Comparison of ENCODE assay signal across 8 cellular contexts in genomic region chr17:7673239-7673638, GRCh38. TPM values are rescaled to one million over a fixed set of nuclear protein-coding genes. Genes with fewer than 3 reads are reported as not detected.
DNase-seq lines count a peak whose midpoint lies in the region; ATAC-seq, FAIRE-seq and TF ChIP-seq lines count a peak whose summit lies in the region.
"Had no signal": no experiment of that assay in that cellular context is flagged by ENCODE, and none has a peak within 500 bp of the region (broad histone marks: within the 10 kb centered on the region; RNA-seq: fewer than 3 reads in every experiment).

No MANE protein-coding gene starts in this region.

- CTCF ChIA-PET in K562 (lab: Yijun Ruan, JAX; ENCODE audit: low intra/inter-chr PET ratio): interaction anchor here (1.0 kb wide), 1 partner anchor 39 kb away, joined by 4 read pairs; no protein-coding TSS in a partner anchor

- no peak for ATAC-seq in K562
- ATAC-seq in HG02678 (IDR thresholded peaks at IDR 0.05; ENCODE audit: unreplicated experiment): no peak

- no peak overlapping the region for H2AFZ ChIP-seq in K562 (ENCODE audit: low read depth, low read length)

- 95% methylated on average over 2 of the region's 2 CpGs for WGBS in K562 (ENCODE audit: insufficient coverage, low coverage, missing lambda C conversion rate)
- WGBS in small intestine, 3 donors: 85 to 93% (median 91%) methylated on average over 2 of the region's 2 CpGs

- TF ChIP-seq CTCF in GM12872 (IDR thresholded peaks at IDR 0.05; ENCODE audit: insufficient read depth, low read depth, low read length): peak; percentile 59
- TF ChIP-seq CTCF in NB4 (IDR thresholded peaks at IDR 0.05; ENCODE audit: low read depth, low read length): peak; percentile 50
- peak; percentile 53 to 59 (median 57) for TF ChIP-seq CTCF in K562 (IDR thresholded peaks at IDR 0.05 in 2 of 3, conservative IDR thresholded peaks at IDR 0.05 in 1 of 3; ENCODE audit: insufficient read depth in 2 of 3, low read depth in 1 of 3, low read length in 3 of 3)

- H3K27ac ChIP-seq in K562 (ENCODE audit: extremely low read depth, low read depth, low read length): no peak overlapping the region
- no peak overlapping the region for H3K27ac ChIP-seq in small intestine (ENCODE audit: low read depth in 1 of 2, low read length in 1 of 2)

- in situ Hi-C loops in K562 (cut with MboI): no loop called here

- FAIRE-seq in K562 (lab: Jason Lieb, UNC) (peak; percentile 56), small intestine (lab: Jason Lieb, UNC) (no peak)
- FAIRE-seq: islet of Langerhans had no signal

- peak; percentile 52 for DNase-seq in NB4 (ENCODE audit: low read depth)
- peak in 3 of 4 experiments; percentile 29 to 47 (median 36) for DNase-seq in K562 (ENCODE audit: extremely low read depth in 1 of 4, low spot score in 3 of 4)
- peak; percentile 65 for DNase-seq in small intestine
- DNase-seq in kidney glomerular epithelial cell (lab: John Stamatoyannopoulos, UW): no peak
- no peak for DNase-seq in NCI-H524 (lab: John Stamatoyannopoulos, UW)

- no peak for TF ChIP-seq EP300 in K562 (IDR thresholded peaks at IDR 0.05; ENCODE audit: low read length)

- TF ChIP-seq POLR2A in NB4 (IDR thresholded peaks at IDR 0.05; ENCODE audit: extremely low read depth, insufficient read length): no peak
- TF ChIP-seq POLR2A in K562 (conservative IDR thresholded peaks at IDR 0.05): no peak

- intact Hi-C loops in K562 (cut with micrococcal nuclease): no loop called here

- no peaks in the 10 kb centered on the region for H3K9me1 ChIP-seq in K562 (ENCODE audit: control insufficient read depth, insufficient read depth, low read length)

- POLR2A ChIA-PET in K562 (lab: Yijun Ruan, JAX): interaction anchor here (0.6 to 9.2 kb wide), 6 partner anchors 13 to 181 kb away, joined by 3 to 66 read pairs (median 4); partner anchors contain the start of genes ATP1B2, SAT2, TP53 and WRAP53

- no peaks in the 10 kb centered on the region for H4K20me1 ChIP-seq in K562 (replicated peaks; ENCODE audit: control insufficient read depth, insufficient read depth, low read length)

- H3K79me2 ChIP-seq in K562 (ENCODE audit: control insufficient read depth, insufficient read depth, low read length): no peaks in the 10 kb centered on the region

- no peak overlapping the region for H3K4me3 ChIP-seq in NB4 (ENCODE audit: low read depth, low read length)
- H3K4me3 ChIP-seq in K562: no peak overlapping the region
- H3K4me3 ChIP-seq in small intestine (ENCODE audit: low read depth in 1 of 2, low read length in 2 of 2): no peak overlapping the region

- no peak overlapping the region for H3K4me2 ChIP-seq in K562 (ENCODE audit: insufficient read depth, low read length)

- peak; percentile 13 to 48; a peak in 2 of 4 replicates for TF ChIP-seq RAD21 in K562 (CRISPR knock-in tag; conservative IDR thresholded peaks at IDR 0.05 in 1 of 2, IDR thresholded peaks at IDR 0.05 in 1 of 2)

- no peaks in the 10 kb centered on the region for H3K27me3 ChIP-seq in K562 (ENCODE audit: control insufficient read depth in 2 of 2, insufficient read depth in 2 of 2, low read length in 2 of 2)
- no peaks in the 10 kb centered on the region for H3K27me3 ChIP-seq in small intestine (ENCODE audit: control insufficient read depth in 2 of 2, insufficient read depth in 2 of 2, low read length in 2 of 2)

- H3K36me3 ChIP-seq in K562 (ENCODE audit: control insufficient read depth, insufficient read depth, low read length) (peaks cover 41% of the 10 kb centered on the region), small intestine (ENCODE audit: control insufficient read depth in 2 of 2, insufficient read depth in 2 of 2, low read length in 2 of 2) (peaks cover 18 to 25% of the 10 kb centered on the region in 2 donors)

- H3K9me3 ChIP-seq in K562 (replicated peaks; ENCODE audit: control insufficient read depth, insufficient read depth, low read depth, low read length): peaks cover 3% of the 10 kb centered on the region
- peaks cover 2% of the 10 kb centered on the region for H3K9me3 ChIP-seq in small intestine (ENCODE audit: control insufficient read depth, low read depth)

- H3K4me1 ChIP-seq in K562 (replicated peaks in 1 of 2; ENCODE audit: control insufficient read depth in 2 of 2, insufficient read depth in 2 of 2, low read length in 2 of 2) (no peaks in the 10 kb centered on the region), small intestine (ENCODE audit: control insufficient read depth in 2 of 2, insufficient read depth in 1 of 2, low read depth in 1 of 2, low read length in 1 of 2) (no peaks in the 10 kb centered on the region)

- no TSS peak for BruUV-seq in K562 (replicated peaks; lab: Mats Ljungman, UMichigan)

- H3K9ac ChIP-seq in K562 (ENCODE audit: insufficient read depth in 1 of 2, low read depth in 2 of 2, low read length in 2 of 2): no peak overlapping the region

RNA-seq across cellular contexts. Expression of gene TP53, which starts 14.1 kb away (rescaled TPM):
- 51.9 and 81.8 TPM in 2 replicates for total RNA-seq in K562 (2011; cell fraction: chromatin; rRNA removed; ENCODE audit: low replicate concordance)
- total RNA-seq in K562 (2011; cell fraction: nucleolus; rRNA removed): 41.2 and 53.7 TPM in 2 replicates
- total RNA-seq in K562 (2011; cell fraction: nucleoplasm; rRNA removed): 66.0 and 80.9 TPM in 2 replicates
- 4.6 and 6.6 TPM in 2 replicates for total RNA-seq in K562 (2014; rRNA removed)
- total RNA-seq in K562 (2014; rRNA removed; fragmentation: Illumina TruSeq; extraction: Trizol): 5.3 and 6.2 TPM in 2 replicates
- total RNA-seq in K562 (2015; rRNA removed; fragmentation: Illumina TruSeq; extraction: Trizol): 6.8 and 7.1 TPM in 2 replicates
- 10.6 and 11.0 TPM in 2 replicates for total RNA-seq in K562 (2021)
- 14.0 and 18.7 TPM in 2 replicates for polyA plus RNA-seq in K562 (2011; rRNA removed)
- polyA plus RNA-seq in K562 (2011; cell fraction: cytosol; rRNA removed): 15.6 and 16.9 TPM in 2 replicates
- 33.1 and 41.0 TPM in 2 replicates for polyA plus RNA-seq in K562 (2011; cell fraction: nucleus; rRNA removed)
- polyA plus RNA-seq in K562 (2012): 7.6 and 13.1 TPM in 2 replicates
- 9.2 and 9.9 TPM in 2 replicates for polyA plus RNA-seq in K562 (2014; fragmentation: Illumina TruSeq; extraction: Trizol)
- 1 to 10 TPM; 2.8 to 3.4 TPM for polyA plus RNA-seq in K562 (2014; fragmentation: Nextera tagmentation; extraction: Ambion mirVana)
- polyA plus RNA-seq in K562 (2014; rRNA removed): 12.5 and 17.7 TPM in 2 replicates
- polyA minus RNA-seq in K562 (2011; rRNA and poly(A)+ RNA removed): 7.7 and 10.0 TPM in 2 replicates
- 3.4 and 4.0 TPM in 2 replicates for polyA minus RNA-seq in K562 (2011; cell fraction: cytosol; rRNA and poly(A)+ RNA removed)
- polyA minus RNA-seq in K562 (2011; cell fraction: nucleus; rRNA and poly(A)+ RNA removed): 10.4 and 13.4 TPM in 2 replicates
- 10 to 100 TPM in 1 of 3 donors, 1 to 10 TPM in 2; 8.7 to 42.6 (median 10.0) TPM for polyA plus RNA-seq in small intestine

RNA-seq across cellular contexts. Expression of gene WRAP53, which starts 15.0 kb away (rescaled TPM):
- 8.2 and 18.4 TPM in 2 replicates for total RNA-seq in K562 (2011; cell fraction: chromatin; rRNA removed; ENCODE audit: low replicate concordance)
- total RNA-seq in K562 (2011; cell fraction: nucleolus; rRNA removed): 17.1 and 17.3 TPM in 2 replicates
- total RNA-seq in K562 (2011; cell fraction: nucleoplasm; rRNA removed): 9.5 and 13.7 TPM in 2 replicates
- total RNA-seq in K562 (2014; rRNA removed) (16.1 and 17.3 TPM in 2 replicates), K562 (2014; rRNA removed; fragmentation: Illumina TruSeq; extraction: Trizol) (8.2 and 9.1 TPM in 2 replicates), K562 (2015; rRNA removed; fragmentation: Illumina TruSeq; extraction: Trizol) (12.7 and 13.4 TPM in 2 replicates), K562 (2021) (18.2 and 21.8 TPM in 2 replicates)
- polyA plus RNA-seq in K562 (2011; rRNA removed) (8.9 and 11.9 TPM in 2 replicates), K562 (2014; fragmentation: Illumina TruSeq; extraction: Trizol) (14.9 and 15.3 TPM in 2 replicates), K562 (2014; fragmentation: Nextera tagmentation; extraction: Ambion mirVana) (1 to 10 TPM in 1 of 2 experiments, under 1 TPM in 1; 0.72 to 4.1 TPM), K562 (2014; rRNA removed) (15.2 and 15.9 TPM in 2 replicates), small intestine (10 to 100 TPM; 10.8 to 17.7 (median 11.5) TPM)
- 11.5 and 24.1 TPM in 2 replicates for polyA plus RNA-seq in K562 (2011; cell fraction: cytosol; rRNA removed)
- 14.9 and 24.3 TPM in 2 replicates for polyA plus RNA-seq in K562 (2011; cell fraction: nucleus; rRNA removed)
- 13.1 and 20.2 TPM in 2 replicates for polyA plus RNA-seq in K562 (2012)
- polyA minus RNA-seq in K562 (2011; rRNA and poly(A)+ RNA removed): 5.2 and 8.3 TPM in 2 replicates
- polyA minus RNA-seq in K562 (2011; cell fraction: cytosol; rRNA and poly(A)+ RNA removed): 5.6 and 12.7 TPM in 2 replicates
- polyA minus RNA-seq in K562 (2011; cell fraction: nucleus; rRNA and poly(A)+ RNA removed): 6.5 and 7.8 TPM in 2 replicates

RNA-seq across cellular contexts. Expression of gene ATP1B2, which starts 22.5 kb away (rescaled TPM):
- total RNA-seq in K562 (2011; cell fraction: chromatin; rRNA removed; ENCODE audit: low replicate concordance): 5.0 and 5.9 TPM in 2 replicates
- total RNA-seq in K562 (2011; cell fraction: nucleolus; rRNA removed): 4.0 and 8.3 TPM in 2 replicates
- total RNA-seq in K562 (2011; cell fraction: nucleoplasm; rRNA removed): 9.5 and 11.4 TPM in 2 replicates
- total RNA-seq in K562 (2014; rRNA removed): 0.23 and 1.1 TPM in 2 replicates
- total RNA-seq in K562 (2014; rRNA removed; fragmentation: Illumina TruSeq; extraction: Trizol): 0.41 and 0.47 TPM in 2 replicates
- 0.25 and 0.68 TPM in 2 replicates for total RNA-seq in K562 (2015; rRNA removed; fragmentation: Illumina TruSeq; extraction: Trizol)
- 4.7 and 5.4 TPM in 2 replicates for total RNA-seq in K562 (2021)
- polyA plus RNA-seq in K562 (2011; rRNA removed): 0.59 and 1.8 TPM in 2 replicates
- 0.97 and 1.6 TPM in 2 replicates for polyA plus RNA-seq in K562 (2011; cell fraction: cytosol; rRNA removed)
- polyA plus RNA-seq in K562 (2011; cell fraction: nucleus; rRNA removed): 1.7 and 2.4 TPM in 2 replicates
- 1.4 and 2.6 TPM in 2 replicates for polyA plus RNA-seq in K562 (2012)
- polyA plus RNA-seq in K562 (2014; fragmentation: Illumina TruSeq; extraction: Trizol): 6.0 and 6.1 TPM in 2 replicates
- 1 to 10 TPM in 1 of 2 experiments, under 1 TPM in 1; 0.99 to 2.4 TPM for polyA plus RNA-seq in K562 (2014; fragmentation: Nextera tagmentation; extraction: Ambion mirVana)
- polyA plus RNA-seq in K562 (2014; rRNA removed): 1.4 and 1.6 TPM in 2 replicates
- 0.93 and 2.0 TPM in 2 replicates for polyA minus RNA-seq in K562 (2011; rRNA and poly(A)+ RNA removed)
- 5.1 TPM in 2 replicates for polyA minus RNA-seq in K562 (2011; cell fraction: cytosol; rRNA and poly(A)+ RNA removed)
- polyA minus RNA-seq in K562 (2011; cell fraction: nucleus; rRNA and poly(A)+ RNA removed): 0.81 and 1.00 TPM in 2 replicates
- 1 to 10 TPM in 1 of 3 donors, not detected in 2; 1.1 TPM for polyA plus RNA-seq in small intestine

RNA-seq across cellular contexts. Expression of gene EFNB3, which starts 31.8 kb away (rescaled TPM):
- 0.16 and 0.19 TPM in 2 replicates for total RNA-seq in K562 (2011; cell fraction: chromatin; rRNA removed; ENCODE audit: low replicate concordance)
- 0.26 TPM in 1 of 2 replicates, not detected in the other for total RNA-seq in K562 (2011; cell fraction: nucleolus; rRNA removed)
- total RNA-seq in K562 (2011; cell fraction: nucleoplasm; rRNA removed): 0.07 and 0.46 TPM in 2 replicates
- total RNA-seq in K562 (2014; rRNA removed): 0.04 TPM in 1 of 2 replicates, not detected in the other
- not detected in 2 replicates for total RNA-seq in K562 (2014; rRNA removed; fragmentation: Illumina TruSeq; extraction: Trizol)
- total RNA-seq in K562 (2015; rRNA removed; fragmentation: Illumina TruSeq; extraction: Trizol): not detected in 2 replicates
- total RNA-seq in K562 (2021): not detected in 2 replicates
- 0.04 TPM in 1 of 2 replicates, not detected in the other for polyA plus RNA-seq in K562 (2011; rRNA removed)
- 0.01 TPM in 1 of 2 replicates, not detected in the other for polyA plus RNA-seq in K562 (2011; cell fraction: cytosol; rRNA removed)
- polyA plus RNA-seq in K562 (2011; cell fraction: nucleus; rRNA removed): 0.17 and 0.18 TPM in 2 replicates
- 0.03 TPM in 1 of 2 replicates, not detected in the other for polyA plus RNA-seq in K562 (2012)
- polyA plus RNA-seq in K562 (2014; fragmentation: Illumina TruSeq; extraction: Trizol): not detected in 2 replicates
- polyA plus RNA-seq in K562 (2014; fragmentation: Nextera tagmentation; extraction: Ambion mirVana): not detected
- polyA plus RNA-seq in K562 (2014; rRNA removed): not detected in 2 replicates
- polyA minus RNA-seq in K562 (2011; rRNA and poly(A)+ RNA removed): 0.07 TPM in 1 of 2 replicates, not detected in the other
- polyA minus RNA-seq in K562 (2011; cell fraction: cytosol; rRNA and poly(A)+ RNA removed): not detected in 2 replicates
- not detected in 2 replicates for polyA minus RNA-seq in K562 (2011; cell fraction: nucleus; rRNA and poly(A)+ RNA removed)
- polyA plus RNA-seq in small intestine: 1 to 10 TPM in 1 of 3 donors, not detected in 2; 1.1 TPM

RNA-seq across cellular contexts. Expression of gene SHBG, which starts 43.3 kb away (rescaled TPM):
- not detected in 2 replicates for total RNA-seq in K562 (2011; cell fraction: chromatin; rRNA removed; ENCODE audit: low replicate concordance)
- total RNA-seq in K562 (2011; cell fraction: nucleolus; rRNA removed): not detected in 2 replicates
- not detected in 2 replicates for total RNA-seq in K562 (2011; cell fraction: nucleoplasm; rRNA removed)
- total RNA-seq in K562 (2014; rRNA removed): not detected in 2 replicates
- total RNA-seq in K562 (2014; rRNA removed; fragmentation: Illumina TruSeq; extraction: Trizol): not detected in 2 replicates
- total RNA-seq in K562 (2015; rRNA removed; fragmentation: Illumina TruSeq; extraction: Trizol): not detected in 2 replicates
- not detected in 2 replicates for total RNA-seq in K562 (2021)
- polyA plus RNA-seq in K562 (2011; rRNA removed): not detected in 2 replicates
- polyA plus RNA-seq in K562 (2011; cell fraction: cytosol; rRNA removed): not detected in 2 replicates
- 0.23 TPM in 1 of 2 replicates, not detected in the other for polyA plus RNA-seq in K562 (2011; cell fraction: nucleus; rRNA removed)
- polyA plus RNA-seq in K562 (2012): 0.10 TPM in 1 of 2 replicates, not detected in the other
- polyA plus RNA-seq in K562 (2014; fragmentation: Illumina TruSeq; extraction: Trizol): not detected in 2 replicates
- not detected for polyA plus RNA-seq in K562 (2014; fragmentation: Nextera tagmentation; extraction: Ambion mirVana)
- polyA plus RNA-seq in K562 (2014; rRNA removed): not detected in 2 replicates
- 0.53 TPM in 1 of 2 replicates, not detected in the other for polyA minus RNA-seq in K562 (2011; rRNA and poly(A)+ RNA removed)
- polyA minus RNA-seq in K562 (2011; cell fraction: cytosol; rRNA and poly(A)+ RNA removed): not detected in 2 replicates
- polyA minus RNA-seq in K562 (2011; cell fraction: nucleus; rRNA and poly(A)+ RNA removed): not detected in 2 replicates
- 10 to 100 TPM in 2 of 3 donors, 1 to 10 TPM in 1; 2.6 to 24.0 (median 17.2) TPM for polyA plus RNA-seq in small intestine

Comparison
In these comparisons a context has a peak if more than half of its experiments do, and no peak if none do; other contexts are left out.
1. DNase-seq: peak in NB4 (single experiment), K562 (3 of 4) and small intestine (single experiment); none in kidney glomerular epithelial cell (single experiment) and NCI-H524 (0 of 2).
2. Peak in every context shown above with its lines, with median percentiles within 50 percentile points of each other: CTCF ChIP-seq.